In the genomic region with DNA sequence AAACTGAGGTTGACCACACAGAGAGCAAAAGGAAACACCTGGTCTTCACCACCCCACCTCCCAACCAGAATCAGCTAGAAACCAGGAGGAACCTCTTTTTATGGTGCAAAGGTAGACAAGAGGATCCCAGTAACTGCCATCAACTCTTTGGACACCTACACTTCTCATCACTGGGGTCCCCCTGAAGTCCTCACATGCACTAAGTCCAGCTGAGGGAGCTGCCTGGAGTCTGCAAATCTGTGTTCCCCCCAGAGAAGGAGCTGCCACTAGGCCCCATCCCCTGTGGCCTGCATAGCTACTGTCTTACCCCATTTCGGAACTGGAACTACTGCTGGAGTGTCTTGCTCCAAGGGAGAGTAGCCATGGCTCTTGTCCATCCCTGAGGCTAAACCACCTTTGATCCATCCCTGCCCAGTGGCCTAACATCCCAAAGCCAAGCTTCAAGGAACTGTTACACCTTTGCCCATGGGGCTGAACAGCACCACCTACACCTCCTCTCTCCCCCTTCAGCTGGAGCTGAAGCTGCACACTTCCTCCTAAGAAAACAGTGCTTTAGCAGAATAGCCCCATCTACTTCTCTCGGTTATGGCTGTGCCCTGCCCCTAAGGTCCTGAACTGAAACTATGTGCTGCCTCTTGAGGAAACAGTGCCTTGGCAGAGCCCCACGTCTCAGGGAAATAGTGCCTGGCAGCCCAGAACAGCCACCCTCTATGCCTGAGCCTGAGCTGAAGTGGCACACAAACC, we compare ENCODE assay signal across 9 cellular contexts.
DNase-seq lines count a peak whose midpoint lies in the region; ATAC-seq lines count a peak whose summit lies in the region.
"Had no signal": no experiment of that assay in that cellular context is flagged by ENCODE, and none has a peak within 500 bp of the region (broad histone marks: within the 10 kb centered on the region; RNA-seq: fewer than 3 reads in every experiment).

No MANE protein-coding gene starts in this region.

- no peak overlapping the region for H3K18ac ChIP-seq in neuronal stem cell (ENCODE audit: low read length)

- no peak overlapping the region for H3K14ac ChIP-seq in neuronal stem cell (ENCODE audit: low read length)

- no peak overlapping the region for H4K8ac ChIP-seq in neuronal stem cell (ENCODE audit: low read depth, low read length)

- H3K27me3 Mint-ChIP-seq in stimulated activated naive CD8-positive, alpha-beta T cell treated with anti-CD3 and anti-CD28 coated beads, Interleukin-15, Interleukin-2, amounts not matched to agents 100 ng/mL and 50 ng/mL, for 24 hours: no peaks in the 10 kb centered on the region

- H3K23ac ChIP-seq in neuronal stem cell (ENCODE audit: low read depth, low read length, poor library complexity): no peak overlapping the region

- no peaks in the 10 kb centered on the region for H3K36me3 ChIP-seq in neuronal stem cell (replicated peaks in 1 of 2; ENCODE audit: control insufficient read depth in 2 of 2, insufficient read depth in 2 of 2, low read length in 2 of 2)

- no peaks in the 10 kb centered on the region for H3K4me1 ChIP-seq in neuronal stem cell (ENCODE audit: control insufficient read depth in 2 of 2, insufficient read depth in 1 of 2, low read depth in 1 of 2, low read length in 2 of 2)

- no peak overlapping the region for H2AK5ac ChIP-seq in neuronal stem cell (ENCODE audit: low read depth, low read length)

- no peaks in the 10 kb centered on the region for H3K36me3 Mint-ChIP-seq in stimulated activated naive CD8-positive, alpha-beta T cell treated with anti-CD3 and anti-CD28 coated beads, Interleukin-15, Interleukin-2, amounts not matched to agents 100 ng/mL and 50 ng/mL, for 24 hours (ENCODE audit: low read depth)

- ATAC-seq in HG02981 (IDR thresholded peaks at IDR 0.05; ENCODE audit: unreplicated experiment): peak; percentile 74

- H3K4ac ChIP-seq in neuronal stem cell (ENCODE audit: low read length): no peak overlapping the region

- H2AFZ ChIP-seq in neuronal stem cell (ENCODE audit: low read length): no peak overlapping the region

- H4K91ac ChIP-seq in neuronal stem cell (ENCODE audit: low read depth, low read length, poor library complexity): no peak overlapping the region

- H3K4me1 Mint-ChIP-seq in stimulated activated naive CD8-positive, alpha-beta T cell treated with anti-CD3 and anti-CD28 coated beads, Interleukin-15, Interleukin-2, amounts not matched to agents 100 ng/mL and 50 ng/mL, for 24 hours (ENCODE audit: low read depth): peaks cover 38% of the 10 kb centered on the region

- H3K27me3 ChIP-seq in neuronal stem cell (ENCODE audit: control insufficient read depth in 3 of 3, insufficient read depth in 3 of 3, low read depth in 1 of 3, low read length in 3 of 3): no peaks in the 10 kb centered on the region

- H3K9me3 Mint-ChIP-seq in stimulated activated naive CD8-positive, alpha-beta T cell treated with anti-CD3 and anti-CD28 coated beads, Interleukin-15, Interleukin-2, amounts not matched to agents 100 ng/mL and 50 ng/mL, for 24 hours: peaks cover 9% of the 10 kb centered on the region

- no peak overlapping the region for H2BK12ac ChIP-seq in neuronal stem cell (ENCODE audit: low read length)

- no peak overlapping the region for H2BK5ac ChIP-seq in neuronal stem cell (ENCODE audit: low read length)

- H3K27ac Mint-ChIP-seq in stimulated activated naive CD8-positive, alpha-beta T cell treated with anti-CD3 and anti-CD28 coated beads, Interleukin-15, Interleukin-2, amounts not matched to agents 100 ng/mL and 50 ng/mL, for 24 hours: peak overlapping the region; percentile 77

- no peak overlapping the region for H2BK15ac ChIP-seq in neuronal stem cell (ENCODE audit: low read length)

- H3K4me3 Mint-ChIP-seq in stimulated activated naive CD8-positive, alpha-beta T cell treated with anti-CD3 and anti-CD28 coated beads, Interleukin-15, Interleukin-2, amounts not matched to agents 100 ng/mL and 50 ng/mL, for 24 hours: peak overlapping the region; percentile 2

- H3K9me3 ChIP-seq in neuronal stem cell (replicated peaks in 1 of 2; ENCODE audit: control insufficient read depth in 2 of 2, insufficient read depth in 1 of 2, low read depth in 1 of 2, low read length in 2 of 2): peaks cover 0 to 3% of the 10 kb centered on the region in 2 donors

- no CpG with 5 or more reads among the region's 3 CpGs for WGBS in neuronal stem cell (ENCODE audit: extremely low coverage in 2 of 2, insufficient read length in 2 of 2, insufficient replicate concordance in 1 of 2), 2 donors

- peak; percentile 4 for DNase-seq in activated T-cell treated with anti-CD3 and anti-CD28 coated beads for 1 hour (ENCODE audit: low read depth)
- DNase-seq in activated T-cell treated with anti-CD3 and anti-CD28 coated beads, Interleukin-2, amount 50 U/mL, for 48 hours: no peak
- DNase-seq in UCSD-AML1 (lab: John Stamatoyannopoulos, UW; ENCODE audit: unreplicated experiment): peak; percentile 49
- no peak for DNase-seq in NCI-H2196 (lab: John Stamatoyannopoulos, UW; ENCODE audit: unreplicated experiment)
- DNase-seq in COLO829 (ENCODE audit: low spot score): no peak
- DNase-seq in neuronal stem cell (ENCODE audit: low spot score): no peak

- no peak overlapping the region for H3K4me2 ChIP-seq in neuronal stem cell (ENCODE audit: insufficient read depth, low read length, poor library complexity, severe bottlenecking)

- H3K4me3 ChIP-seq in neuronal stem cell (ENCODE audit: low read length in 2 of 2): no peak overlapping the region

- H3K9ac ChIP-seq in neuronal stem cell (ENCODE audit: low read depth, low read length, poor library complexity): no peak overlapping the region

- no peak overlapping the region for H2BK120ac ChIP-seq in neuronal stem cell (ENCODE audit: low read depth, low read length)

- no peak overlapping the region for H3K27ac ChIP-seq in neuronal stem cell (replicated peaks; ENCODE audit: low read length)
- H3K27ac ChIP-seq: C4-2B had no signal

- no peaks in the 10 kb centered on the region for H3K79me1 ChIP-seq in neuronal stem cell (ENCODE audit: low read depth, low read length)

Comparison
In these comparisons a context has a peak if more than half of its experiments do, and no peak if none do; other contexts are left out.
1. DNase-seq: peak in activated T-cell treated with anti-CD3 and anti-CD28 coated beads for 1 hour (single experiment) and UCSD-AML1 (single experiment); none in activated T-cell treated with anti-CD3 and anti-CD28 coated beads, Interleukin-2, amount 50 U/mL, for 48 hours (0 of 2), NCI-H2196 (single experiment), COLO829 (single experiment) and neuronal stem cell (single experiment).